9 cellular contexts compared by ENCODE assay signal in genomic region chr10:17444062-17444714, GRCh38. TPM values are rescaled to one million over a fixed set of nuclear protein-coding genes. Genes with fewer than 3 reads are reported as not detected.
A peak's percentile ranks its signal among the peaks of the same experiment; 100 is the strongest.
DNase-seq lines count a peak whose midpoint lies in the region; ATAC-seq and TF ChIP-seq lines count a peak whose summit lies in the region.
"Had no signal": no experiment of that assay in that cellular context is flagged by ENCODE, and none has a peak within 500 bp of the region (broad histone marks: within the 10 kb centered on the region; RNA-seq: fewer than 3 reads in every experiment).

No MANE protein-coding gene starts in this region.

- H3K9me3 Mint-ChIP-seq in CD4-positive, CD25-positive, alpha-beta regulatory T cell, result peaks cover 0 to 9% (median 0%) of the 10 kb centered on the region in 7 donors
- H3K9me3 Mint-ChIP-seq in activated T-helper 17 cell treated with anti-CD3 and anti-CD28 coated beads, Interleukin-2, amount 50 U/mL, for 72 hours, result no peaks in the 10 kb centered on the region

- H3K36me3 ChIP-seq in CD4-positive, CD25-positive, alpha-beta regulatory T cell (ENCODE audit: control insufficient read depth, insufficient read depth, low read length), result peaks cover 4% of the 10 kb centered on the region
- H3K36me3 ChIP-seq in A673 (ENCODE audit: insufficient read depth, low read length, poor library complexity, severe bottlenecking), result no peaks in the 10 kb centered on the region

- intact Hi-C loops in A673 (cut with micrococcal nuclease; ENCODE audit: unreplicated experiment), result no loop called here

- TF ChIP-seq CTCF in A673 (conservative IDR thresholded peaks at IDR 0.05; ENCODE audit: low read depth, low read length), result no peak

- peak overlapping the region; percentile 12 to 72 (median 70) for H3K27ac Mint-ChIP-seq in CD4-positive, CD25-positive, alpha-beta regulatory T cell
- H3K27ac Mint-ChIP-seq in activated T-helper 17 cell treated with anti-CD3 and anti-CD28 coated beads, Interleukin-2, amount 50 U/mL, for 72 hours, result peak overlapping the region; percentile 31

- H3K27ac ChIP-seq in CD4-positive, CD25-positive, alpha-beta regulatory T cell (ENCODE audit: insufficient read depth, low read length, poor library complexity, severe bottlenecking), result peak overlapping the region; percentile 77
- H3K27ac ChIP-seq in A673 (ENCODE audit: low read depth, low read length, poor library complexity, severe bottlenecking), result no peak overlapping the region

- H3K4me1 Mint-ChIP-seq in CD4-positive, CD25-positive, alpha-beta regulatory T cell, result peaks cover 23 to 35% (median 30%) of the 10 kb centered on the region in 4 donors
- H3K4me1 Mint-ChIP-seq in activated T-helper 17 cell treated with anti-CD3 and anti-CD28 coated beads, Interleukin-2, amount 50 U/mL, for 72 hours, result peaks cover 12% of the 10 kb centered on the region

- peaks cover 0 to 4% of the 10 kb centered on the region in 2 experiments for H3K9me3 ChIP-seq in CD4-positive, CD25-positive, alpha-beta regulatory T cell (ENCODE audit: control insufficient read depth in 2 of 2, low read length in 2 of 2)
- H3K9me3 ChIP-seq in A673 (ENCODE audit: low read depth, low read length, poor library complexity, severe bottlenecking), result peaks cover under 1% of the 10 kb centered on the region

- CTCF ChIA-PET in A673 (lab: Charles Lee), result no interaction called here

- POLR2A ChIA-PET in A673 (lab: Charles Lee; ENCODE audit: low non-redundant PET), result no interaction called here

- H3K4me3 ChIP-seq in CD4-positive, CD25-positive, alpha-beta regulatory T cell (ENCODE audit: low read depth, low read length), result peak overlapping the region; percentile 63
- H3K4me3 ChIP-seq in A673 (ENCODE audit: low read depth, low read length, poor library complexity, severe bottlenecking), result no peak overlapping the region

- DNase-seq in CD4-positive, CD25-positive, alpha-beta regulatory T cell, result peak in 2 of 3 donors; percentile 44 to 82
- no peak for DNase-seq in hepatic stellate cell (ENCODE audit: low spot score)
- DNase-seq in GM19238 (ENCODE audit: insufficient read length, low spot score), result no peak
- no peak for DNase-seq in A673 (ENCODE audit: low spot score)
- no peak for DNase-seq in stimulated activated CD4-positive, alpha-beta T cell treated with anti-CD3 and anti-CD28 coated beads, Interleukin-15, amount 100 ng/mL, for 24 hours

- no peaks in the 10 kb centered on the region for H3K27me3 ChIP-seq in CD4-positive, CD25-positive, alpha-beta regulatory T cell (ENCODE audit: control insufficient read depth, insufficient read depth, low read length)
- H3K27me3 ChIP-seq in A673 (replicated peaks; ENCODE audit: insufficient read depth, low read depth, low read length, poor library complexity), result peaks cover 41% of the 10 kb centered on the region

- H3K4me1 ChIP-seq in CD4-positive, CD25-positive, alpha-beta regulatory T cell (ENCODE audit: control insufficient read depth, insufficient read depth, low read length, poor library complexity, severe bottlenecking), result peaks cover 21% of the 10 kb centered on the region
- H3K4me1 ChIP-seq in A673 (ENCODE audit: insufficient read depth, low read length, poor library complexity, severe bottlenecking), result no peaks in the 10 kb centered on the region

- no TSS peak for BruUV-seq in A673 (replicated peaks; lab: Mats Ljungman, UMichigan)

- H3K27me3 Mint-ChIP-seq in CD4-positive, CD25-positive, alpha-beta regulatory T cell, result no peaks in the 10 kb centered on the region
- H3K27me3 Mint-ChIP-seq in activated T-helper 17 cell treated with anti-CD3 and anti-CD28 coated beads, Interleukin-2, amount 50 U/mL, for 72 hours, result peaks cover 7% of the 10 kb centered on the region

- ATAC-seq in CD4-positive, CD25-positive, alpha-beta regulatory T cell (ENCODE audit: low read depth in 2 of 2), result peak; percentile 92 to 95
- ATAC-seq in GM18907 (IDR thresholded peaks at IDR 0.05; ENCODE audit: unreplicated experiment), result peak; percentile 89
- ATAC-seq in HG02973 (IDR thresholded peaks at IDR 0.05; ENCODE audit: unreplicated experiment), result peak; percentile 99
- peak; percentile 98 for ATAC-seq in activated T-helper 17 cell treated with anti-CD3 and anti-CD28 coated beads, Interleukin-2, amount 50 U/mL, for 72 hours (replicated peaks)

- peak overlapping the region; percentile 31 to 71 (median 44) for H3K4me3 Mint-ChIP-seq in CD4-positive, CD25-positive, alpha-beta regulatory T cell
- peak overlapping the region; percentile 58 for H3K4me3 Mint-ChIP-seq in activated T-helper 17 cell treated with anti-CD3 and anti-CD28 coated beads, Interleukin-2, amount 50 U/mL, for 72 hours

- H3K36me3 Mint-ChIP-seq in CD4-positive, CD25-positive, alpha-beta regulatory T cell, result peaks cover 6% of the 10 kb centered on the region
- no peaks in the 10 kb centered on the region for H3K36me3 Mint-ChIP-seq in activated T-helper 17 cell treated with anti-CD3 and anti-CD28 coated beads, Interleukin-2, amount 50 U/mL, for 72 hours (ENCODE audit: low read depth)

RNA-seq across cellular contexts. Expression of gene ST8SIA6, which starts 10.2 kb away (rescaled TPM):
- 10.8 TPM for total RNA-seq in CD4-positive, CD25-positive, alpha-beta regulatory T cell
- 1 to 10 TPM; 5.6 to 9.3 (median 8.2) TPM for polyA plus RNA-seq in CD4-positive, CD25-positive, alpha-beta regulatory T cell
- under 1 TPM in 1 of 2 donors, not detected in 1; 0.84 TPM for total RNA-seq in activated T-helper 17 cell treated with anti-CD3 and anti-CD28 coated beads, Interleukin-2, amount 50 U/mL, for 72 hours
- not detected in 2 replicates for total RNA-seq in A673 (2021)
- total RNA-seq: HT-29 had no signal

Comparison
In these comparisons a context has a peak if more than half of its experiments do, and no peak if none do; other contexts are left out.
1. DNase-seq: peak in CD4-positive, CD25-positive, alpha-beta regulatory T cell (2 of 3); none in hepatic stellate cell (single experiment), GM19238 (single experiment), A673 (single experiment) and stimulated activated CD4-positive, alpha-beta T cell treated with anti-CD3 and anti-CD28 coated beads, Interleukin-15, amount 100 ng/mL, for 24 hours (single experiment).
2. Peak in every context shown above with its lines, with median percentiles within 50 percentile points of each other: ATAC-seq.